Comparison of ENCODE assay signal across 20 cellular contexts in genomic region chr11:119290894-119291497, GRCh38. TPM values are rescaled to one million over a fixed set of nuclear protein-coding genes. Genes with fewer than 3 reads are reported as not detected.
DNase-seq lines count a peak whose midpoint lies in the region; ATAC-seq, FAIRE-seq and TF ChIP-seq lines count a peak whose summit lies in the region.
"Had no signal": no experiment of that assay in that cellular context is flagged by ENCODE, and none has a peak within 500 bp of the region (broad histone marks: within the 10 kb centered on the region; RNA-seq: fewer than 3 reads in every experiment).

No MANE protein-coding gene starts in this region.

- TF ChIP-seq CTCF in HepG2 (CRISPR knock-in tag; IDR thresholded peaks at IDR 0.05) (no peak), right lobe of liver (IDR thresholded peaks at IDR 0.05) (no peak), choroid plexus epithelial cell (conservative IDR thresholded peaks at IDR 0.05; ENCODE audit: low read depth, low read length) (no peak)

- no peak for FAIRE-seq in HepG2 (lab: Jason Lieb, UNC)
- FAIRE-seq: HTR-8/SVneo had no signal

- H3K27me3 ChIP-seq in HepG2 (ENCODE audit: control insufficient read depth in 1 of 2, insufficient read depth in 2 of 2, low read length in 2 of 2): no peaks in the 10 kb centered on the region
- H3K27me3 ChIP-seq in right lobe of liver: no peaks in the 10 kb centered on the region
- H3K27me3 ChIP-seq: BLaER1 had no signal

- TF ChIP-seq RAD21 in HepG2 (CRISPR knock-in tag; IDR thresholded peaks at IDR 0.05): no peak

- no peak overlapping the region for H3K4me3 ChIP-seq in HepG2 (replicated peaks in 1 of 3; ENCODE audit: insufficient read depth in 1 of 3, low read depth in 2 of 3, low read length in 3 of 3)
- H3K4me3 ChIP-seq in right lobe of liver: no peak overlapping the region
- no peak overlapping the region for H3K4me3 ChIP-seq in choroid plexus epithelial cell (ENCODE audit: low read depth, low read length)
- H3K4me3 ChIP-seq: BLaER1 had no signal

- H3K4me2 ChIP-seq in HepG2 (ENCODE audit: low read depth, low read length): no peak overlapping the region
- H3K4me2 ChIP-seq: BLaER1 had no signal

- no peaks in the 10 kb centered on the region for H3K79me2 ChIP-seq in HepG2 (ENCODE audit: insufficient read depth, low read length)

- no TSS peak for BruUV-seq in HepG2 (replicated peaks; lab: Mats Ljungman, UMichigan)

- in situ Hi-C loops in HepG2 (cut with HindIII; ENCODE audit: extremely low pct_ligation_motif_present, low pct_unique_long_range_greater_than_20kb): no loop called here

- TF ChIP-seq EP300 in HepG2 (IDR thresholded peaks at IDR 0.05; ENCODE audit: low read depth in 2 of 2, low read length in 2 of 2): no peak
- no peak for TF ChIP-seq EP300 in HepG2 (CRISPR knock-in tag; IDR thresholded peaks at IDR 0.05; ENCODE audit: borderline replicate concordance)

- ATAC-seq in HepG2: no peak
- ATAC-seq in right lobe of liver: no peak
- ATAC-seq in HG02938 (IDR thresholded peaks at IDR 0.05; ENCODE audit: unreplicated experiment): no peak
- no peak for ATAC-seq in GM19328 (IDR thresholded peaks at IDR 0.05; ENCODE audit: unreplicated experiment)

- CTCF ChIA-PET in HepG2 (lab: Yijun Ruan, JAX; ENCODE audit: low intra/inter-chr PET ratio, low total read pairs): no interaction called here

- intact Hi-C loops in HepG2 (cut with micrococcal nuclease; ENCODE audit: unreplicated experiment) (no loop called here), right lobe of liver (cut with DNase I) (no loop called here)

- DNase-seq in HepG2 (ENCODE audit: low spot score) (no peak), right lobe of liver (no peak), OCI-M1 (lab: John Stamatoyannopoulos, UW) (peak; percentile 12), choroid plexus epithelial cell (ENCODE audit: low read depth) (peak; percentile 7)
- no peak for DNase-seq in stimulated activated naive CD4-positive, alpha-beta T cell treated with Interleukin-2 at 50 U/mL for 16 hours (lab: John Stamatoyannopoulos, UW)
- DNase-seq: 8988T; CD4-positive, alpha-beta memory T cell; DMS79 treated with DMSO at 0.1 percent for 48 hours; GF-D8; GOT3; H9; KG1 had no signal

- H4K20me1 ChIP-seq in HepG2 (ENCODE audit: insufficient read depth, low read length): no peaks in the 10 kb centered on the region

- H3K9me3 ChIP-seq in HepG2 (ENCODE audit: low read length) (no peaks in the 10 kb centered on the region), right lobe of liver (no peaks in the 10 kb centered on the region)

- H3K4me1 ChIP-seq in HepG2 (ENCODE audit: insufficient read depth, low read length): no peaks in the 10 kb centered on the region
- no peaks in the 10 kb centered on the region for H3K4me1 ChIP-seq in right lobe of liver
- H3K4me1 ChIP-seq: BLaER1 had no signal

- H2AFZ ChIP-seq in HepG2 (ENCODE audit: low read length): no peak overlapping the region

- TF ChIP-seq POLR2A in HepG2 (IDR thresholded peaks at IDR 0.05; ENCODE audit: insufficient read depth in 1 of 2, low read depth in 2 of 2, low read length in 2 of 2) (no peak), right lobe of liver (IDR thresholded peaks at IDR 0.05) (no peak)

- H3K27ac ChIP-seq in HepG2 (ENCODE audit: extremely low read length, insufficient read depth, low read length): no peak overlapping the region
- no peak overlapping the region for H3K27ac ChIP-seq in right lobe of liver
- H3K27ac ChIP-seq: BLaER1 had no signal

- POLR2A ChIA-PET in HepG2 (lab: Yijun Ruan, JAX): no interaction called here

- 98% methylated on average over 10 of the region's 10 CpGs for WGBS in HepG2 (ENCODE audit: low lambda C conversion rate)
- WGBS in right lobe of liver (ENCODE audit: insufficient coverage, low coverage, low lambda C conversion rate, missing lambda C conversion rate): 100% methylated on average over 6 of the region's 10 CpGs

- H3K36me3 ChIP-seq in HepG2 (replicated peaks in 1 of 2; ENCODE audit: control insufficient read depth in 1 of 2, insufficient read depth in 2 of 2, low read length in 2 of 2): peaks cover 1 to 22% of the 10 kb centered on the region in 2 experiments; a peak in 3 of 5 replicates
- peaks cover 0 to 6% (median 3%) of the 10 kb centered on the region in 4 donors for H3K36me3 ChIP-seq in right lobe of liver

- no peak overlapping the region for H3K9ac ChIP-seq in HepG2 (ENCODE audit: insufficient read depth, low read depth, low read length)
- H3K9ac ChIP-seq: BLaER1 had no signal

RNA-seq across cellular contexts. Expression of gene MCAM, which starts 25.9 kb away (rescaled TPM):
- total RNA-seq in HepG2 (2016; rRNA removed; fragmentation: Illumina TruSeq; extraction: Trizol) (5.9 and 15.2 TPM in 2 replicates), right lobe of liver (10 to 100 TPM in 4 of 6 experiments, 1 to 10 TPM in 2; 1.8 to 28.7 (median 12.5) TPM)
- total RNA-seq in HepG2 (2016; cell fraction: cytosol; rRNA removed; fragmentation: Illumina TruSeq; extraction: Trizol; ENCODE audit: low read depth): 0.97 and 1.4 TPM in 2 replicates
- total RNA-seq in HepG2 (2016; cell fraction: insoluble cytoplasmic fraction; rRNA removed; fragmentation: Illumina TruSeq; extraction: Trizol): 5.2 and 13.8 TPM in 2 replicates
- total RNA-seq in HepG2 (2016; cell fraction: membrane; rRNA removed; fragmentation: Illumina TruSeq; extraction: Trizol): 2.5 and 3.3 TPM in 2 replicates
- 13.7 and 14.4 TPM in 2 replicates for total RNA-seq in HepG2 (2016; cell fraction: nucleus; rRNA removed; fragmentation: Illumina TruSeq; extraction: Trizol)
- polyA plus RNA-seq in HepG2 (2011; rRNA removed): 12.1 and 18.6 TPM in 2 replicates
- 33.4 and 50.2 TPM in 2 replicates for polyA plus RNA-seq in HepG2 (2011; cell fraction: cytosol; rRNA removed)
- 24.8 and 27.5 TPM in 2 replicates for polyA plus RNA-seq in HepG2 (2011; cell fraction: nucleus; rRNA removed)
- 4.0 and 15.6 TPM in 2 replicates for polyA plus RNA-seq in HepG2 (2012)
- 0.68 and 0.83 TPM in 2 replicates for polyA plus RNA-seq in HepG2 (2016; cell fraction: cytosol; fragmentation: Illumina TruSeq; extraction: Trizol; ENCODE audit: low read depth)
- polyA plus RNA-seq in HepG2 (2016; cell fraction: insoluble cytoplasmic fraction; fragmentation: Illumina TruSeq; extraction: Trizol; ENCODE audit: low read depth): 3.9 and 5.4 TPM in 2 replicates
- 1.1 and 2.3 TPM in 2 replicates for polyA plus RNA-seq in HepG2 (2016; cell fraction: membrane; fragmentation: Illumina TruSeq; extraction: Trizol; ENCODE audit: low read depth)
- 18.8 and 20.4 TPM in 2 replicates for polyA plus RNA-seq in HepG2 (2016; cell fraction: nucleus; fragmentation: Illumina TruSeq; extraction: Trizol; ENCODE audit: insufficient read depth, low read depth)
- polyA minus RNA-seq in HepG2 (2011; rRNA and poly(A)+ RNA removed; ENCODE audit: low replicate concordance): 29.9 and 104 TPM in 2 replicates
- polyA minus RNA-seq in HepG2 (2011; cell fraction: cytosol; rRNA and poly(A)+ RNA removed): 14.3 and 15.4 TPM in 2 replicates
- 13.8 and 15.8 TPM in 2 replicates for polyA minus RNA-seq in HepG2 (2011; cell fraction: nucleus; rRNA and poly(A)+ RNA removed)
- polyA plus RNA-seq: CD14-positive monocyte had no signal

RNA-seq across cellular contexts. Expression of gene RNF26, which starts 43.3 kb away (rescaled TPM):
- 11.9 and 20.8 TPM in 2 replicates for total RNA-seq in HepG2 (2016; rRNA removed; fragmentation: Illumina TruSeq; extraction: Trizol)
- total RNA-seq in HepG2 (2016; cell fraction: cytosol; rRNA removed; fragmentation: Illumina TruSeq; extraction: Trizol; ENCODE audit: low read depth): 5.1 and 5.5 TPM in 2 replicates
- total RNA-seq in HepG2 (2016; cell fraction: insoluble cytoplasmic fraction; rRNA removed; fragmentation: Illumina TruSeq; extraction: Trizol): 11.0 and 17.9 TPM in 2 replicates
- total RNA-seq in HepG2 (2016; cell fraction: membrane; rRNA removed; fragmentation: Illumina TruSeq; extraction: Trizol): 25.7 and 27.9 TPM in 2 replicates
- 16.9 and 17.9 TPM in 2 replicates for total RNA-seq in HepG2 (2016; cell fraction: nucleus; rRNA removed; fragmentation: Illumina TruSeq; extraction: Trizol)
- polyA plus RNA-seq in HepG2 (2011; rRNA removed): 26.3 and 28.8 TPM in 2 replicates
- 33.9 and 41.8 TPM in 2 replicates for polyA plus RNA-seq in HepG2 (2011; cell fraction: cytosol; rRNA removed)
- polyA plus RNA-seq in HepG2 (2011; cell fraction: nucleus; rRNA removed): 21.0 and 21.5 TPM in 2 replicates
- polyA plus RNA-seq in HepG2 (2012): 29.6 and 32.1 TPM in 2 replicates
- polyA plus RNA-seq in HepG2 (2016; cell fraction: cytosol; fragmentation: Illumina TruSeq; extraction: Trizol; ENCODE audit: low read depth): 16.4 and 19.4 TPM in 2 replicates
- 51.2 and 62.2 TPM in 2 replicates for polyA plus RNA-seq in HepG2 (2016; cell fraction: insoluble cytoplasmic fraction; fragmentation: Illumina TruSeq; extraction: Trizol; ENCODE audit: low read depth)
- 61.9 and 66.3 TPM in 2 replicates for polyA plus RNA-seq in HepG2 (2016; cell fraction: membrane; fragmentation: Illumina TruSeq; extraction: Trizol; ENCODE audit: low read depth)
- 50.4 and 51.8 TPM in 2 replicates for polyA plus RNA-seq in HepG2 (2016; cell fraction: nucleus; fragmentation: Illumina TruSeq; extraction: Trizol; ENCODE audit: insufficient read depth, low read depth)
- 92.7 and 163 TPM in 2 replicates for polyA minus RNA-seq in HepG2 (2011; rRNA and poly(A)+ RNA removed; ENCODE audit: low replicate concordance)
- polyA minus RNA-seq in HepG2 (2011; cell fraction: cytosol; rRNA and poly(A)+ RNA removed): 34.6 and 35.6 TPM in 2 replicates
- polyA minus RNA-seq in HepG2 (2011; cell fraction: nucleus; rRNA and poly(A)+ RNA removed): 16.9 and 21.8 TPM in 2 replicates
- total RNA-seq in right lobe of liver: 10 to 100 TPM; 12.9 to 18.1 (median 15.1) TPM

RNA-seq across cellular contexts. Expression of gene C1QTNF5, which starts 49.7 kb away (rescaled TPM):
- 0.77 and 1.2 TPM in 2 replicates for total RNA-seq in HepG2 (2016; rRNA removed; fragmentation: Illumina TruSeq; extraction: Trizol)
- 0.26 and 0.40 TPM in 2 replicates for total RNA-seq in HepG2 (2016; cell fraction: cytosol; rRNA removed; fragmentation: Illumina TruSeq; extraction: Trizol; ENCODE audit: low read depth)
- total RNA-seq in HepG2 (2016; cell fraction: insoluble cytoplasmic fraction; rRNA removed; fragmentation: Illumina TruSeq; extraction: Trizol): 0.76 and 0.78 TPM in 2 replicates
- total RNA-seq in HepG2 (2016; cell fraction: membrane; rRNA removed; fragmentation: Illumina TruSeq; extraction: Trizol): 0.28 and 0.45 TPM in 2 replicates
- total RNA-seq in HepG2 (2016; cell fraction: nucleus; rRNA removed; fragmentation: Illumina TruSeq; extraction: Trizol): 0.47 and 0.91 TPM in 2 replicates
- polyA plus RNA-seq in HepG2 (2011; rRNA removed): 0.86 TPM in 2 replicates
- 0.91 and 1.1 TPM in 2 replicates for polyA plus RNA-seq in HepG2 (2011; cell fraction: cytosol; rRNA removed)
- 0.96 and 1.1 TPM in 2 replicates for polyA plus RNA-seq in HepG2 (2011; cell fraction: nucleus; rRNA removed)
- 0.19 and 0.53 TPM in 2 replicates for polyA plus RNA-seq in HepG2 (2012)
- 0.25 and 0.45 TPM in 2 replicates for polyA plus RNA-seq in HepG2 (2016; cell fraction: cytosol; fragmentation: Illumina TruSeq; extraction: Trizol; ENCODE audit: low read depth)
- 0.39 and 0.53 TPM in 2 replicates for polyA plus RNA-seq in HepG2 (2016; cell fraction: insoluble cytoplasmic fraction; fragmentation: Illumina TruSeq; extraction: Trizol; ENCODE audit: low read depth)
- polyA plus RNA-seq in HepG2 (2016; cell fraction: membrane; fragmentation: Illumina TruSeq; extraction: Trizol; ENCODE audit: low read depth): 0.16 and 0.49 TPM in 2 replicates
- polyA plus RNA-seq in HepG2 (2016; cell fraction: nucleus; fragmentation: Illumina TruSeq; extraction: Trizol; ENCODE audit: insufficient read depth, low read depth): 1.1 and 1.6 TPM in 2 replicates
- polyA minus RNA-seq in HepG2 (2011; rRNA and poly(A)+ RNA removed; ENCODE audit: low replicate concordance): 0.94 TPM in 1 of 2 replicates, not detected in the other
- polyA minus RNA-seq in HepG2 (2011; cell fraction: cytosol; rRNA and poly(A)+ RNA removed): not detected in 2 replicates
- not detected in 2 replicates for polyA minus RNA-seq in HepG2 (2011; cell fraction: nucleus; rRNA and poly(A)+ RNA removed)
- total RNA-seq in right lobe of liver: 1 to 10 TPM; 2.8 to 6.3 (median 4.8) TPM
- total RNA-seq: A673; CD4-positive, alpha-beta memory T cell had no signal
- polyA plus RNA-seq: CD14-positive monocyte; CD4-positive, alpha-beta memory T cell; IgD-negative memory B cell had no signal

RNA-seq across cellular contexts. Expression of gene MFRP, which starts 55.5 kb away (rescaled TPM):
- total RNA-seq in HepG2 (2016; rRNA removed; fragmentation: Illumina TruSeq; extraction: Trizol) (not detected in 2 replicates), right lobe of liver (not detected)
- total RNA-seq in HepG2 (2016; cell fraction: cytosol; rRNA removed; fragmentation: Illumina TruSeq; extraction: Trizol; ENCODE audit: low read depth): not detected in 2 replicates
- total RNA-seq in HepG2 (2016; cell fraction: insoluble cytoplasmic fraction; rRNA removed; fragmentation: Illumina TruSeq; extraction: Trizol): not detected in 2 replicates
- not detected in 2 replicates for total RNA-seq in HepG2 (2016; cell fraction: membrane; rRNA removed; fragmentation: Illumina TruSeq; extraction: Trizol)
- not detected in 2 replicates for total RNA-seq in HepG2 (2016; cell fraction: nucleus; rRNA removed; fragmentation: Illumina TruSeq; extraction: Trizol)
- not detected in 2 replicates for polyA plus RNA-seq in HepG2 (2011; rRNA removed)
- polyA plus RNA-seq in HepG2 (2011; cell fraction: cytosol; rRNA removed): not detected in 2 replicates
- not detected in 2 replicates for polyA plus RNA-seq in HepG2 (2011; cell fraction: nucleus; rRNA removed)
- polyA plus RNA-seq in HepG2 (2012): not detected in 2 replicates
- polyA plus RNA-seq in HepG2 (2016; cell fraction: cytosol; fragmentation: Illumina TruSeq; extraction: Trizol; ENCODE audit: low read depth): not detected in 2 replicates
- not detected in 2 replicates for polyA plus RNA-seq in HepG2 (2016; cell fraction: insoluble cytoplasmic fraction; fragmentation: Illumina TruSeq; extraction: Trizol; ENCODE audit: low read depth)
- not detected in 2 replicates for polyA plus RNA-seq in HepG2 (2016; cell fraction: membrane; fragmentation: Illumina TruSeq; extraction: Trizol; ENCODE audit: low read depth)
- polyA plus RNA-seq in HepG2 (2016; cell fraction: nucleus; fragmentation: Illumina TruSeq; extraction: Trizol; ENCODE audit: insufficient read depth, low read depth): not detected in 2 replicates
- polyA minus RNA-seq in HepG2 (2011; rRNA and poly(A)+ RNA removed; ENCODE audit: low replicate concordance): not detected in 2 replicates
- not detected in 2 replicates for polyA minus RNA-seq in HepG2 (2011; cell fraction: cytosol; rRNA and poly(A)+ RNA removed)
- polyA minus RNA-seq in HepG2 (2011; cell fraction: nucleus; rRNA and poly(A)+ RNA removed): not detected in 2 replicates
- total RNA-seq: A673; CD4-positive, alpha-beta memory T cell; H9 had no signal
- polyA plus RNA-seq: AG04450; CD14-positive monocyte; CD4-positive, alpha-beta memory T cell; IgD-negative memory B cell had no signal

Comparison
In these comparisons a context has a peak if more than half of its experiments do, and no peak if none do; other contexts are left out.
1. DNase-seq: peak in OCI-M1 (single experiment) and choroid plexus epithelial cell (single experiment); none in HepG2 (single experiment), right lobe of liver (0 of 3) and stimulated activated naive CD4-positive, alpha-beta T cell treated with Interleukin-2 at 50 U/mL for 16 hours (single experiment).